Comparison of ENCODE assay signal across 8 cellular contexts in genomic region chr15:69755571-69756310, GRCh38.
DNase-seq lines count a peak whose midpoint lies in the region; ATAC-seq, FAIRE-seq and TF ChIP-seq lines count a peak whose summit lies in the region.

No MANE protein-coding gene starts in this region.

- H2BK120ac ChIP-seq in neuronal stem cell (ENCODE audit: low read depth, low read length), result no peak overlapping the region

- H3K4me3 ChIP-seq in neuronal stem cell (ENCODE audit: low read length in 2 of 2), result no peak overlapping the region
- H3K4me3 ChIP-seq in psoas muscle, result no peak overlapping the region

- H3K4me3 Mint-ChIP-seq in T-cell, result peak overlapping the region; percentile 67 to 69 (median 68)
- peak overlapping the region; percentile 65 for H3K4me3 Mint-ChIP-seq in activated naive CD8-positive, alpha-beta T cell treated with anti-CD3 and anti-CD28 coated beads, Interleukin-2, amount 10 ng/mL, durations not matched to agents 7 days and 5 days

- H3K36me3 Mint-ChIP-seq in T-cell, result peaks cover 10% of the 10 kb centered on the region
- H3K36me3 Mint-ChIP-seq in activated naive CD8-positive, alpha-beta T cell treated with anti-CD3 and anti-CD28 coated beads, Interleukin-2, amount 10 ng/mL, durations not matched to agents 7 days and 5 days, result peaks cover 34% of the 10 kb centered on the region

- no peak overlapping the region for H4K91ac ChIP-seq in neuronal stem cell (ENCODE audit: low read depth, low read length, poor library complexity)

- H3K9ac ChIP-seq in neuronal stem cell (ENCODE audit: low read depth, low read length, poor library complexity), result no peak overlapping the region

- CTCF ChIA-PET in T-cell (lab: Charles Lee), result interaction anchor here (0.6 to 0.9 kb wide), 4 partner anchors 8 to 278 kb away, joined by 3 to 4 read pairs (median 3); no protein-coding TSS in a partner anchor

- H2BK12ac ChIP-seq in neuronal stem cell (ENCODE audit: low read length), result no peak overlapping the region

- DNase-seq in GM19239 (ENCODE audit: insufficient read length, low spot score) (peak; percentile 50), T-cell (peak; percentile 22 to 76 (median 49)), neuronal stem cell (ENCODE audit: low spot score) (no peak), psoas muscle (no peak), urothelium cell line (ENCODE audit: low spot score) (no peak)
- peak; percentile 77 for DNase-seq in activated naive CD8-positive, alpha-beta T cell treated with anti-CD3 and anti-CD28 coated beads, Interleukin-2, amount 10 ng/mL, durations not matched to agents 7 days and 5 days
- peak; percentile 88 for DNase-seq in stimulated activated CD4-positive, alpha-beta T cell treated with anti-CD3 and anti-CD28 coated beads, Interleukin-4, amount 100 ng/mL, for 24 hours

- H3K9me3 Mint-ChIP-seq in T-cell, result peaks cover 5 to 11% (median 8%) of the 10 kb centered on the region in 3 donors
- H3K9me3 Mint-ChIP-seq in activated naive CD8-positive, alpha-beta T cell treated with anti-CD3 and anti-CD28 coated beads, Interleukin-2, amount 10 ng/mL, durations not matched to agents 7 days and 5 days, result peaks cover 13% of the 10 kb centered on the region

- no peak overlapping the region for H2BK5ac ChIP-seq in neuronal stem cell (ENCODE audit: low read length)

- intact Hi-C loops in psoas muscle (cut with DNase I), result no loop called here

- H2AK5ac ChIP-seq in neuronal stem cell (ENCODE audit: low read depth, low read length), result no peak overlapping the region

- H3K18ac ChIP-seq in neuronal stem cell (ENCODE audit: low read length), result no peak overlapping the region

- peaks cover 88 to 95% (median 92%) of the 10 kb centered on the region in 3 donors for H3K4me1 Mint-ChIP-seq in T-cell
- H3K4me1 Mint-ChIP-seq in activated naive CD8-positive, alpha-beta T cell treated with anti-CD3 and anti-CD28 coated beads, Interleukin-2, amount 10 ng/mL, durations not matched to agents 7 days and 5 days, result peaks cover 66% of the 10 kb centered on the region

- no peak overlapping the region for H3K27ac ChIP-seq in neuronal stem cell (replicated peaks; ENCODE audit: low read length)
- H3K27ac ChIP-seq in psoas muscle, result no peak overlapping the region

- POLR2A ChIA-PET in T-cell (lab: Charles Lee), result interaction anchor here (0.6 to 0.7 kb wide), 3 partner anchors 33 to 344 kb away, joined by 3 read pairs; no protein-coding TSS in a partner anchor
- POLR2A ChIA-PET in activated naive CD8-positive, alpha-beta T cell treated with anti-CD3 and anti-CD28 coated beads, Interleukin-2, amount 10 ng/mL, durations not matched to agents 7 days and 5 days (lab: Charles Lee), result interaction anchor here (1.0 to 2.5 kb wide), 7 partner anchors 36 to 730 kb away, joined by 3 to 13 read pairs (median 3); partner anchors contain the start of gene TLE3

- no peaks in the 10 kb centered on the region for H3K36me3 ChIP-seq in neuronal stem cell (replicated peaks in 1 of 2; ENCODE audit: control insufficient read depth in 2 of 2, insufficient read depth in 2 of 2, low read length in 2 of 2)
- H3K36me3 ChIP-seq in psoas muscle (ENCODE audit: insufficient read depth in 1 of 2, low read depth in 1 of 2), result no peaks in the 10 kb centered on the region

- FAIRE-seq in GM19239 (lab: Jason Lieb, UNC), result peak; percentile 97
- FAIRE-seq in urothelium cell line (lab: Jason Lieb, UNC), result no peak

- WGBS in neuronal stem cell (ENCODE audit: extremely low coverage in 2 of 2, insufficient read length in 2 of 2, insufficient replicate concordance in 1 of 2), 2 donors, result no CpG with 5 or more reads among the region's 6 CpGs
- 53 to 56% (median 56%) methylated on average over 6 of the region's 6 CpGs for WGBS in psoas muscle, 3 donors

- H3K27ac Mint-ChIP-seq in T-cell, result peak overlapping the region; percentile 85 to 89
- peak overlapping the region; percentile 54 for H3K27ac Mint-ChIP-seq in activated naive CD8-positive, alpha-beta T cell treated with anti-CD3 and anti-CD28 coated beads, Interleukin-2, amount 10 ng/mL, durations not matched to agents 7 days and 5 days

- H2BK15ac ChIP-seq in neuronal stem cell (ENCODE audit: low read length), result no peak overlapping the region

- H3K4ac ChIP-seq in neuronal stem cell (ENCODE audit: low read length), result no peak overlapping the region

- no peak overlapping the region for H3K4me2 ChIP-seq in neuronal stem cell (ENCODE audit: insufficient read depth, low read length, poor library complexity, severe bottlenecking)

- TF ChIP-seq CTCF in psoas muscle (IDR thresholded peaks at IDR 0.05), result no peak

- H2AFZ ChIP-seq in neuronal stem cell (ENCODE audit: low read length), result no peak overlapping the region

- ATAC-seq in HG03064 (IDR thresholded peaks at IDR 0.05; ENCODE audit: low read depth, unreplicated experiment) (peak; percentile 80), T-cell (replicated peaks in 1 of 4) (peak; percentile 63 to 78 (median 78)), psoas muscle (no peak)
- peak; percentile 78 for ATAC-seq in activated naive CD8-positive, alpha-beta T cell treated with anti-CD3 and anti-CD28 coated beads, Interleukin-2, amount 10 ng/mL, durations not matched to agents 7 days and 5 days (ENCODE audit: low read depth)

- H3K27me3 Mint-ChIP-seq in T-cell, result peaks cover 4 to 11% of the 10 kb centered on the region in 2 donors
- peaks cover 6% of the 10 kb centered on the region for H3K27me3 Mint-ChIP-seq in activated naive CD8-positive, alpha-beta T cell treated with anti-CD3 and anti-CD28 coated beads, Interleukin-2, amount 10 ng/mL, durations not matched to agents 7 days and 5 days

- no peaks in the 10 kb centered on the region for H3K79me1 ChIP-seq in neuronal stem cell (ENCODE audit: low read depth, low read length)

- peaks cover 0 to 2% of the 10 kb centered on the region in 2 donors for H3K9me3 ChIP-seq in neuronal stem cell (replicated peaks in 1 of 2; ENCODE audit: control insufficient read depth in 2 of 2, insufficient read depth in 1 of 2, low read depth in 1 of 2, low read length in 2 of 2)
- peaks cover 6% of the 10 kb centered on the region for H3K9me3 ChIP-seq in psoas muscle

- H3K4me1 ChIP-seq in neuronal stem cell (ENCODE audit: control insufficient read depth in 2 of 2, insufficient read depth in 1 of 2, low read depth in 1 of 2, low read length in 2 of 2) (peaks cover 0 to 1% of the 10 kb centered on the region in 2 donors), psoas muscle (no peaks in the 10 kb centered on the region)

- no peak overlapping the region for H4K8ac ChIP-seq in neuronal stem cell (ENCODE audit: low read depth, low read length)

- no peaks in the 10 kb centered on the region for H3K27me3 ChIP-seq in neuronal stem cell (ENCODE audit: control insufficient read depth in 3 of 3, insufficient read depth in 3 of 3, low read depth in 1 of 3, low read length in 3 of 3)
- no peaks in the 10 kb centered on the region for H3K27me3 ChIP-seq in psoas muscle (ENCODE audit: insufficient read depth in 3 of 3, low read length in 2 of 3)

- H3K14ac ChIP-seq in neuronal stem cell (ENCODE audit: low read length), result no peak overlapping the region

- H3K23ac ChIP-seq in neuronal stem cell (ENCODE audit: low read depth, low read length, poor library complexity), result no peak overlapping the region

Comparison
In these comparisons a context has a peak if more than half of its experiments do, and no peak if none do; other contexts are left out.
1. DNase-seq: peak in GM19239 (single experiment), T-cell (34 of 34), activated naive CD8-positive, alpha-beta T cell treated with anti-CD3 and anti-CD28 coated beads, Interleukin-2, amount 10 ng/mL, durations not matched to agents 7 days and 5 days (single experiment) and stimulated activated CD4-positive, alpha-beta T cell treated with anti-CD3 and anti-CD28 coated beads, Interleukin-4, amount 100 ng/mL, for 24 hours (single experiment); none in neuronal stem cell (single experiment), psoas muscle (0 of 2) and urothelium cell line (single experiment).
2. ATAC-seq: peak in HG03064 (single experiment), T-cell (4 of 4) and activated naive CD8-positive, alpha-beta T cell treated with anti-CD3 and anti-CD28 coated beads, Interleukin-2, amount 10 ng/mL, durations not matched to agents 7 days and 5 days (single experiment); none in psoas muscle (0 of 4).